Comparison of ENCODE assay signal across 17 cellular contexts in genomic region chr16:63577891-63578290, GRCh38.
DNase-seq lines count a peak whose midpoint lies in the region; TF ChIP-seq lines count a peak whose summit lies in the region.
"Had no signal": no experiment of that assay in that cellular context is flagged by ENCODE, and none has a peak within 500 bp of the region (broad histone marks: within the 10 kb centered on the region; RNA-seq: fewer than 3 reads in every experiment).

No MANE protein-coding gene starts in this region.

- no peak overlapping the region for H3K4me3 ChIP-seq in ectodermal cell (ENCODE audit: insufficient read depth, low read depth, low read length)
- H3K4me3 ChIP-seq in neuron (ENCODE audit: low read length) = no peak overlapping the region
- H3K4me3 ChIP-seq in adrenal gland = no peak overlapping the region
- H3K4me3 ChIP-seq: A549 had no signal

- H3K4me1 ChIP-seq in ectodermal cell (ENCODE audit: control insufficient read depth, insufficient read depth, low read length) (peaks cover 18% of the 10 kb centered on the region), neuron (ENCODE audit: insufficient read depth, low read length) (peaks cover 26% of the 10 kb centered on the region), adrenal gland (replicated peaks in 1 of 2) (no peaks in the 10 kb centered on the region)
- H3K4me1 ChIP-seq: A549 had no signal

- TF ChIP-seq CTCF in GM13976 (IDR thresholded peaks at IDR 0.05; ENCODE audit: borderline replicate concordance, control extremely low read depth, extremely low read depth, insufficient read depth, missing control alignments) (no peak), adrenal gland (IDR thresholded peaks at IDR 0.05) (no peak)

- TF ChIP-seq POLR2A in adrenal gland (IDR thresholded peaks at IDR 0.05) = no peak

- H3K36me3 ChIP-seq in ectodermal cell (ENCODE audit: control insufficient read depth, insufficient read depth, low read length) = no peaks in the 10 kb centered on the region
- no peaks in the 10 kb centered on the region for H3K36me3 ChIP-seq in neuron (ENCODE audit: insufficient read depth, low read length)
- H3K36me3 ChIP-seq in adrenal gland (replicated peaks in 1 of 2) = no peaks in the 10 kb centered on the region

- intact Hi-C loops in adrenal gland (cut with DNase I) = no loop called here

- H3K27me3 ChIP-seq in ectodermal cell (ENCODE audit: control insufficient read depth, insufficient read depth, low read length, poor library complexity, severe bottlenecking) = no peaks in the 10 kb centered on the region
- H3K27me3 ChIP-seq in neuron (ENCODE audit: insufficient read depth, low read length) = no peaks in the 10 kb centered on the region
- no peaks in the 10 kb centered on the region for H3K27me3 ChIP-seq in adrenal gland

- H3K9me3 ChIP-seq in ectodermal cell (ENCODE audit: control insufficient read depth, low read length) (no peaks in the 10 kb centered on the region), neuron (ENCODE audit: low read length) (no peaks in the 10 kb centered on the region), adrenal gland (replicated peaks in 1 of 3) (no peaks in the 10 kb centered on the region)
- H3K9me3 ChIP-seq: A549 had no signal

- H3K27ac ChIP-seq in ectodermal cell (ENCODE audit: insufficient read depth, low read depth, low read length, poor library complexity, severe bottlenecking) = peak overlapping the region; percentile 9
- H3K27ac ChIP-seq in adrenal gland = no peak overlapping the region
- H3K27ac ChIP-seq: 22Rv1, A549, C4-2B had no signal

- H2AFZ ChIP-seq in neuron (ENCODE audit: low read depth, low read length) = peak overlapping the region; percentile 46

- in situ Hi-C loops in GM13976 (cut with MboI; ENCODE audit: low sequenced_read_pairs, unreplicated experiment) = no loop called here

- DNase-seq in NCI-H146 (lab: John Stamatoyannopoulos, UW) (peak; percentile 51), NCI-H146 treated with DMSO at 0.1 percent for 48 hours (lab: John Stamatoyannopoulos, UW; ENCODE audit: unreplicated experiment) (no peak), NCI-H1930 (lab: John Stamatoyannopoulos, UW) (peak; percentile 0 to 55), GM13976 (ENCODE audit: low spot score) (no peak), HK-2 (ENCODE audit: unreplicated experiment) (no peak), adrenal gland (no peak)
- DNase-seq: AML-193; CD4-positive, alpha-beta T cell; DMS153; DMS79; GDM1; HFFc6 had no signal

Comparison
In these comparisons a context has a peak if more than half of its experiments do, and no peak if none do; other contexts are left out.
1. DNase-seq: peak in NCI-H146 (single experiment) and NCI-H1930 (2 of 2); none in NCI-H146 treated with DMSO at 0.1 percent for 48 hours (single experiment), GM13976 (single experiment), HK-2 (single experiment) and adrenal gland (0 of 7).